Comparison of ENCODE assay signal across 8 cellular contexts in genomic region chr12:122834921-122835692, GRCh38. TPM values are rescaled to one million over a fixed set of nuclear protein-coding genes. Genes with fewer than 3 reads are reported as not detected.
A peak's percentile ranks its signal among the peaks of the same experiment; 100 is the strongest.
DNase-seq lines count a peak whose midpoint lies in the region; TF ChIP-seq lines count a peak whose summit lies in the region.

Gene HIP1R (plus strand): TSS chr12:122835457. CDS start chr12:122835551, 94 bp downstream.

- H3K4me1 Mint-ChIP-seq in activated T-helper 2 cell treated with anti-CD3 and anti-CD28 coated beads, Interferon-gamma antibody, Interleukin-2, Interleukin-4, amounts not matched to agents 10 μg/mL and 5 μg/mL and 100 μg/mL, durations not matched to agents 14 hours and 24 hours and 36 hours (ENCODE audit: low read depth), result peaks cover 23% of the 10 kb centered on the region

- H3K27me3 ChIP-seq in neuron (ENCODE audit: insufficient read depth, low read length), result no peaks in the 10 kb centered on the region
- no peaks in the 10 kb centered on the region for H3K27me3 ChIP-seq in suprapubic skin

- H3K36me3 Mint-ChIP-seq in activated T-helper 2 cell treated with anti-CD3 and anti-CD28 coated beads, Interferon-gamma antibody, Interleukin-2, Interleukin-4, amounts not matched to agents 10 μg/mL and 5 μg/mL and 100 μg/mL, durations not matched to agents 14 hours and 24 hours and 36 hours (ENCODE audit: low read depth), result peaks cover 14% of the 10 kb centered on the region

- peak within 1 kb of the TSS; percentile 95 for H3K27ac ChIP-seq in suprapubic skin

- H3K4me3 ChIP-seq in fibroblast of villous mesenchyme (ENCODE audit: low read depth, low read length), result peak within 1 kb of the TSS; percentile 64
- peak within 1 kb of the TSS; percentile 84 for H3K4me3 ChIP-seq in neuron (ENCODE audit: low read length)
- peak within 1 kb of the TSS; percentile 88 for H3K4me3 ChIP-seq in suprapubic skin

- H3K36me3 ChIP-seq in neuron (ENCODE audit: insufficient read depth, low read length) (peaks cover 2% of the 10 kb centered on the region), suprapubic skin (no peaks in the 10 kb centered on the region)

- H3K4me3 Mint-ChIP-seq in activated T-helper 2 cell treated with anti-CD3 and anti-CD28 coated beads, Interferon-gamma antibody, Interleukin-2, Interleukin-4, amounts not matched to agents 10 μg/mL and 5 μg/mL and 100 μg/mL, durations not matched to agents 14 hours and 24 hours and 36 hours (ENCODE audit: low read depth), result peak within 1 kb of the TSS; percentile 91

- peak; percentile 71 for DNase-seq in 8988T
- DNase-seq in NCI-H69 (lab: John Stamatoyannopoulos, UW), result peak; percentile 77
- peak; percentile 48 for DNase-seq in activated T-helper 2 cell treated with anti-CD3 and anti-CD28 coated beads, Interferon-gamma antibody, Interleukin-2, Interleukin-4, amounts not matched to agents 10 μg/mL and 5 μg/mL and 100 μg/mL, durations not matched to agents 14 hours and 24 hours and 36 hours (ENCODE audit: low spot score)
- DNase-seq in fibroblast of villous mesenchyme (ENCODE audit: low read depth), result peak; percentile 16
- DNase-seq in suprapubic skin (ENCODE audit: low spot score in 2 of 2), result peak; percentile 69 to 78
- no peak for DNase-seq in cerebellar cortex (ENCODE audit: low spot score)

- TF ChIP-seq POLR2A in GM19193 (IDR thresholded peaks at IDR 0.05; ENCODE audit: extremely low read depth, insufficient read depth, insufficient read length) (peak; percentile 46), suprapubic skin (IDR thresholded peaks at IDR 0.05) (no peak)

- no peak for TF ChIP-seq CTCF in fibroblast of villous mesenchyme (IDR thresholded peaks at IDR 0.05; ENCODE audit: insufficient read depth, low read depth, low read length)
- TF ChIP-seq CTCF in suprapubic skin (IDR thresholded peaks at IDR 0.05), result no peak

- intact Hi-C loops in activated T-helper 2 cell treated with anti-CD3 and anti-CD28 coated beads, Interferon-gamma antibody, Interleukin-2, Interleukin-4, amounts not matched to agents 10 μg/mL and 5 μg/mL and 100 μg/mL, durations not matched to agents 14 hours and 24 hours and 36 hours (cut with micrococcal nuclease), result no loop called here

- 0% methylated on average over 2 of the region's 76 CpGs for WGBS in suprapubic skin

- peak within 1 kb of the TSS; percentile 78 for H2AFZ ChIP-seq in neuron (ENCODE audit: low read depth, low read length)

- H3K4me1 ChIP-seq in neuron (ENCODE audit: insufficient read depth, low read length) (peaks cover 25% of the 10 kb centered on the region), suprapubic skin (peaks cover 41% of the 10 kb centered on the region)

- no peaks in the 10 kb centered on the region for H3K9me3 ChIP-seq in neuron (ENCODE audit: low read length)
- H3K9me3 ChIP-seq in suprapubic skin, result no peaks in the 10 kb centered on the region

- H3K9me3 Mint-ChIP-seq in activated T-helper 2 cell treated with anti-CD3 and anti-CD28 coated beads, Interferon-gamma antibody, Interleukin-2, Interleukin-4, amounts not matched to agents 10 μg/mL and 5 μg/mL and 100 μg/mL, durations not matched to agents 14 hours and 24 hours and 36 hours, result no peaks in the 10 kb centered on the region

- H3K27ac Mint-ChIP-seq in activated T-helper 2 cell treated with anti-CD3 and anti-CD28 coated beads, Interferon-gamma antibody, Interleukin-2, Interleukin-4, amounts not matched to agents 10 μg/mL and 5 μg/mL and 100 μg/mL, durations not matched to agents 14 hours and 24 hours and 36 hours, result peak within 1 kb of the TSS; percentile 85

- no peak for TF ChIP-seq EP300 in suprapubic skin (IDR thresholded peaks at IDR 0.05)

- peaks cover 17% of the 10 kb centered on the region for H3K27me3 Mint-ChIP-seq in activated T-helper 2 cell treated with anti-CD3 and anti-CD28 coated beads, Interferon-gamma antibody, Interleukin-2, Interleukin-4, amounts not matched to agents 10 μg/mL and 5 μg/mL and 100 μg/mL, durations not matched to agents 14 hours and 24 hours and 36 hours (ENCODE audit: low read depth)

RNA-seq across cellular contexts. Expression of gene HIP1R, which starts in this region (rescaled TPM):
- total RNA-seq in activated T-helper 2 cell treated with anti-CD3 and anti-CD28 coated beads, Interferon-gamma antibody, Interleukin-2, Interleukin-4, amounts not matched to agents 10 μg/mL and 5 μg/mL and 100 μg/mL, durations not matched to agents 14 hours and 24 hours and 36 hours, result 28.8 and 29.0 TPM in 2 replicates
- total RNA-seq in fibroblast of villous mesenchyme (11.2 and 11.9 TPM in 2 replicates), suprapubic skin (100 to 1,000 TPM; 162 to 289 (median 200) TPM)
